Comparison of ENCODE assay signal across 8 cellular contexts in genomic region chr14:99389171-99389826, GRCh38.
DNase-seq lines count a peak whose midpoint lies in the region; ATAC-seq, FAIRE-seq and TF ChIP-seq lines count a peak whose summit lies in the region.

No MANE protein-coding gene starts in this region.

- H3K36me3 Mint-ChIP-seq in astrocyte (ENCODE audit: low read depth, unreplicated experiment): peaks cover 1% of the 10 kb centered on the region
- peaks cover 2 to 6% of the 10 kb centered on the region in 2 donors for H3K36me3 Mint-ChIP-seq in stimulated activated naive B cell treated with anti-CD40 and anti-IgM and Interleukin-4, amounts not matched to agents 10 μg/mL and 1 μg/mL and 100 μg/mL, for 72 hours

- intact Hi-C loops in PC-3 (cut with micrococcal nuclease) (loop anchor here (1.0 kb wide), 1 partner anchor 26 kb away; no protein-coding TSS in a partner anchor), left colon (cut with DNase I, micrococcal nuclease) (no loop called here)

- no peak for FAIRE-seq in astrocyte (lab: Jason Lieb, UNC)

- POLR2A ChIA-PET in PC-3 (lab: Charles Lee; ENCODE audit: unreplicated experiment): no interaction called here

- peaks cover 6% of the 10 kb centered on the region for H3K4me1 Mint-ChIP-seq in astrocyte (ENCODE audit: low read depth, unreplicated experiment)
- H3K4me1 Mint-ChIP-seq in stimulated activated naive B cell treated with anti-CD40 and anti-IgM and Interleukin-4, amounts not matched to agents 10 μg/mL and 1 μg/mL and 100 μg/mL, for 72 hours: peaks cover 4 to 7% of the 10 kb centered on the region in 2 donors

- H3K9me3 Mint-ChIP-seq in astrocyte (ENCODE audit: unreplicated experiment): no peaks in the 10 kb centered on the region
- H3K9me3 Mint-ChIP-seq in stimulated activated naive B cell treated with anti-CD40 and anti-IgM and Interleukin-4, amounts not matched to agents 10 μg/mL and 1 μg/mL and 100 μg/mL, for 72 hours: no peaks in the 10 kb centered on the region

- H4K20me1 ChIP-seq in PC-3 (ENCODE audit: low read length): no peaks in the 10 kb centered on the region
- H4K20me1 ChIP-seq in astrocyte (ENCODE audit: insufficient read depth, low read length): no peaks in the 10 kb centered on the region

- TF ChIP-seq CTCF in PC-3 (conservative IDR thresholded peaks at IDR 0.05; ENCODE audit: low read depth, low read length): peak; percentile 89
- peak; percentile 49 for TF ChIP-seq CTCF in astrocyte (IDR thresholded peaks at IDR 0.05; ENCODE audit: insufficient read depth, low read depth, low read length)

- H3K36me3 ChIP-seq in PC-3 (ENCODE audit: low read depth, low read length) (no peaks in the 10 kb centered on the region), astrocyte (ENCODE audit: insufficient read depth, low read length) (no peaks in the 10 kb centered on the region)

- peaks cover 17% of the 10 kb centered on the region for H3K27me3 Mint-ChIP-seq in astrocyte (ENCODE audit: low read depth, unreplicated experiment)
- peaks cover 11 to 17% of the 10 kb centered on the region in 2 donors for H3K27me3 Mint-ChIP-seq in stimulated activated naive B cell treated with anti-CD40 and anti-IgM and Interleukin-4, amounts not matched to agents 10 μg/mL and 1 μg/mL and 100 μg/mL, for 72 hours

- H3K9me2 ChIP-seq in PC-3 (replicated peaks; ENCODE audit: low read length): no peaks in the 10 kb centered on the region

- CTCF ChIA-PET in PC-3 (lab: Charles Lee): interaction anchor here (0.5 to 1.2 kb wide), 3 partner anchors 9 to 82 kb away, joined by 3 to 16 read pairs (median 3); no protein-coding TSS in a partner anchor

- H3K4me3 Mint-ChIP-seq in astrocyte (ENCODE audit: unreplicated experiment): no peak overlapping the region
- peak overlapping the region in 1 of 2 donors; percentile 61 for H3K4me3 Mint-ChIP-seq in stimulated activated naive B cell treated with anti-CD40 and anti-IgM and Interleukin-4, amounts not matched to agents 10 μg/mL and 1 μg/mL and 100 μg/mL, for 72 hours

- no peak overlapping the region for H3K27ac Mint-ChIP-seq in astrocyte (ENCODE audit: unreplicated experiment)
- H3K27ac Mint-ChIP-seq in stimulated activated naive B cell treated with anti-CD40 and anti-IgM and Interleukin-4, amounts not matched to agents 10 μg/mL and 1 μg/mL and 100 μg/mL, for 72 hours: no peak overlapping the region

- no peak overlapping the region for H3K4me2 ChIP-seq in PC-3 (ENCODE audit: low read length)
- H3K4me2 ChIP-seq in astrocyte (ENCODE audit: low read length): peak overlapping the region; percentile 31

- H3K79me2 ChIP-seq in PC-3 (ENCODE audit: low read length): no peaks in the 10 kb centered on the region
- no peaks in the 10 kb centered on the region for H3K79me2 ChIP-seq in astrocyte (ENCODE audit: insufficient read depth, low read length)

- H3K9me3 ChIP-seq in PC-3 (ENCODE audit: low read length) (no peaks in the 10 kb centered on the region), astrocyte (ENCODE audit: insufficient read depth, low read depth, low read length) (peaks cover 2% of the 10 kb centered on the region)

- H3K27ac ChIP-seq in PC-3 (ENCODE audit: low read length) (no peak overlapping the region), astrocyte (ENCODE audit: low read depth, low read length) (no peak overlapping the region)

- no peak overlapping the region for H3K9ac ChIP-seq in PC-3 (ENCODE audit: low read length)
- no peak overlapping the region for H3K9ac ChIP-seq in astrocyte (ENCODE audit: low read length)

- H3F3A ChIP-seq in PC-3 (ENCODE audit: low read length, unreplicated experiment): no peaks in the 10 kb centered on the region

- H3K27me3 ChIP-seq in PC-3 (ENCODE audit: low read length): no peaks in the 10 kb centered on the region
- H3K27me3 ChIP-seq in astrocyte (ENCODE audit: insufficient read depth, low read length): peaks cover 5% of the 10 kb centered on the region

- H3K4me3 ChIP-seq in PC-3 (ENCODE audit: low read length): no peak overlapping the region
- H3K4me3 ChIP-seq in astrocyte (ENCODE audit: insufficient read depth, low read depth, low read length): no peak overlapping the region

- H2AFZ ChIP-seq in PC-3 (ENCODE audit: low read length) (peak overlapping the region; percentile 44; the same call in 1 of the 2 replicates), astrocyte (ENCODE audit: low read depth, low read length) (no peak overlapping the region)

- DNase-seq in COR-L47 (lab: John Stamatoyannopoulos, UW): peak; percentile 18
- DNase-seq in PC-3: peak; percentile 65
- DNase-seq in astrocyte (ENCODE audit: low read depth): no peak
- peak; percentile 34 to 55 for DNase-seq in left colon
- no peak for DNase-seq in stimulated activated naive B cell treated with anti-CD40 and anti-IgM and Interleukin-4, amounts not matched to agents 10 μg/mL and 1 μg/mL and 100 μg/mL, for 72 hours
- no peak for DNase-seq in T1000 (lab: John Stamatoyannopoulos, UW)
- no peak for DNase-seq in NCI-H446 treated with DMSO at 0.1 percent for 48 hours (lab: John Stamatoyannopoulos, UW)

- ATAC-seq in GM21825 (IDR thresholded peaks at IDR 0.05; ENCODE audit: unreplicated experiment): peak; percentile 59
- ATAC-seq in PC-3: peak; percentile 83
- ATAC-seq in left colon: peak; percentile 76
- peak; percentile 36 to 58 for ATAC-seq in stimulated activated naive B cell treated with anti-CD40 and anti-IgM and Interleukin-4, amounts not matched to agents 10 μg/mL and 1 μg/mL and 100 μg/mL, for 72 hours (replicated peaks)

- BruUV-seq in PC-3 (replicated peaks; lab: Mats Ljungman, UMichigan): no TSS peak

- H3K4me1 ChIP-seq in PC-3 (ENCODE audit: insufficient read depth, low read length) (no peaks in the 10 kb centered on the region), astrocyte (ENCODE audit: insufficient read depth, low read length) (no peaks in the 10 kb centered on the region)

Comparison
In these comparisons a context has a peak if more than half of its experiments do, and no peak if none do; other contexts are left out.
1. DNase-seq: peak in COR-L47 (single experiment), PC-3 (single experiment) and left colon (2 of 2); none in astrocyte (single experiment), stimulated activated naive B cell treated with anti-CD40 and anti-IgM and Interleukin-4, amounts not matched to agents 10 μg/mL and 1 μg/mL and 100 μg/mL, for 72 hours (single experiment), T1000 (single experiment) and NCI-H446 treated with DMSO at 0.1 percent for 48 hours (single experiment).
2. Peak in every context shown above with its lines, with median percentiles within 50 percentile points of each other: ATAC-seq.